ENCODE assay signal across 9 cellular contexts in genomic region chr2:56009758-56010534, GRCh38.
DNase-seq lines count a peak whose midpoint lies in the region; ATAC-seq and TF ChIP-seq lines count a peak whose summit lies in the region.
"Had no signal": no experiment of that assay in that cellular context is flagged by ENCODE, and none has a peak within 500 bp of the region (broad histone marks: within the 10 kb centered on the region; RNA-seq: fewer than 3 reads in every experiment).

No MANE protein-coding gene starts in this region.

- intact Hi-C loops in left lung (cut with DNase I), result no loop called here

- peaks cover 5 to 8% of the 10 kb centered on the region in 2 donors for H3K4me1 ChIP-seq in left lung
- H3K4me1 ChIP-seq: parathyroid adenoma had no signal

- no peaks in the 10 kb centered on the region for H3K9me3 ChIP-seq in left lung

- TF ChIP-seq CTCF in WI38 (IDR thresholded peaks at IDR 0.05; ENCODE audit: low read depth, low read length) (peak; percentile 45; the same call in 1 of the 2 replicates), left lung (IDR thresholded peaks at IDR 0.05) (peak; percentile 34 to 37)

- H3K27me3 ChIP-seq in left lung, result no peaks in the 10 kb centered on the region

- peak; percentile 85 for ATAC-seq in left lung
- no peak for ATAC-seq in GM19452 (IDR thresholded peaks at IDR 0.05; ENCODE audit: unreplicated experiment)
- no peak for ATAC-seq in GM21360 (IDR thresholded peaks at IDR 0.05; ENCODE audit: unreplicated experiment)

- H3K4me3 ChIP-seq in WI38 (ENCODE audit: low read depth, low read length) (no peak overlapping the region), left lung (no peak overlapping the region)

- DNase-seq in EL (peak; percentile 49), NCI-H1105 (lab: John Stamatoyannopoulos, UW) (peak; percentile 27), left lung (no peak), activated gamma-delta T cell treated with Interleukin-2 at 50 U/mL for 16 hours (no peak), RPMI8226 (no peak)

- no peaks in the 10 kb centered on the region for H3K36me3 ChIP-seq in left lung

- H3K27ac ChIP-seq in left lung, result no peak overlapping the region
- H3K27ac ChIP-seq: parathyroid adenoma had no signal

Comparison
In these comparisons a context has a peak if more than half of its experiments do, and no peak if none do; other contexts are left out.
1. DNase-seq: peak in EL (single experiment) and NCI-H1105 (single experiment); none in left lung (0 of 2), activated gamma-delta T cell treated with Interleukin-2 at 50 U/mL for 16 hours (single experiment) and RPMI8226 (single experiment).